ENCODE assay signal across 8 cellular contexts in genomic region chr12:92973614-92974013, GRCh38. TPM values are rescaled to one million over a fixed set of nuclear protein-coding genes. Genes with fewer than 3 reads are reported as not detected.
A peak's percentile ranks its signal among the peaks of the same experiment; 100 is the strongest.
DNase-seq lines count a peak whose midpoint lies in the region; ATAC-seq, FAIRE-seq and TF ChIP-seq lines count a peak whose summit lies in the region.

No MANE protein-coding gene starts in this region.

- peaks cover 10 to 12% of the 10 kb centered on the region in 2 experiments for H3K9me3 Mint-ChIP-seq in H9

- peak; percentile 55 for FAIRE-seq in GM12891 (lab: Jason Lieb, UNC)

- H3K4me2 ChIP-seq in H9 (ENCODE audit: insufficient read depth, insufficient read length, low read length) = no peak overlapping the region

- H3K36me3 ChIP-seq in HEK293 (ENCODE audit: control insufficient read depth in 2 of 2, insufficient read depth in 1 of 2, low read length in 2 of 2) = no peaks in the 10 kb centered on the region

- no peak overlapping the region for H3T11ph ChIP-seq in H9 (ENCODE audit: low read length)

- no CpG with 5 or more reads among the region's 1 CpG for WGBS in H9 (ENCODE audit: extremely low coverage, insufficient read length, low lambda C conversion rate)

- H3K4me1 ChIP-seq in HEK293 (ENCODE audit: control insufficient read depth, insufficient read depth, low read length) = no peaks in the 10 kb centered on the region
- no peaks in the 10 kb centered on the region for H3K4me1 ChIP-seq in H9 (ENCODE audit: insufficient read depth, low read length)

- H3K23ac ChIP-seq in H9 (ENCODE audit: insufficient read length, low read depth, low read length) = no peak overlapping the region

- no peak overlapping the region for H4K8ac ChIP-seq in H9 (replicated peaks; ENCODE audit: insufficient read length, low read depth, low read length)

- H3K79me1 ChIP-seq in H9 (ENCODE audit: insufficient read depth, low read depth, low read length, poor library complexity, severe bottlenecking) = no peaks in the 10 kb centered on the region

- no peak for ATAC-seq in GM19328 (IDR thresholded peaks at IDR 0.05; ENCODE audit: unreplicated experiment)
- ATAC-seq in GM19397 (IDR thresholded peaks at IDR 0.05; ENCODE audit: unreplicated experiment) = no peak

- no peak for DNase-seq in GM12891 (ENCODE audit: insufficient read length, low spot score)
- DNase-seq in NCI-H226 = peak; percentile 72
- DNase-seq in iris pigment epithelial cell (ENCODE audit: low read depth) = peak; percentile 98
- no peak for DNase-seq in H9
- DNase-seq in NCI-H128 (lab: John Stamatoyannopoulos, UW; ENCODE audit: unreplicated experiment) = no peak

- no peak overlapping the region for H2BK5ac ChIP-seq in H9 (ENCODE audit: insufficient read length, low read length)

- H2AFZ ChIP-seq in H9 (ENCODE audit: low read length) = no peak overlapping the region

- TF ChIP-seq CTCF in HEK293 (tag by site-specific recombination; IDR thresholded peaks at IDR 0.05) (no peak), H9 (conservative IDR thresholded peaks at IDR 0.05) (no peak)

- H2AK5ac ChIP-seq in H9 (ENCODE audit: insufficient read length, low read length) = no peak overlapping the region

- H3K9me3 ChIP-seq in HEK293 (ENCODE audit: control insufficient read depth, insufficient read depth, low read depth, low read length) = no peaks in the 10 kb centered on the region; the same call in 1 of the 2 replicates
- H3K9me3 ChIP-seq in H9 (ENCODE audit: control insufficient read depth, low read depth, low read length) = peaks cover 6% of the 10 kb centered on the region

- no peak overlapping the region for H2BK20ac ChIP-seq in H9 (ENCODE audit: low read depth, low read length, poor library complexity, severe bottlenecking)

- H2BK15ac ChIP-seq in H9 (ENCODE audit: low read depth, low read length) = no peak overlapping the region

- no peaks in the 10 kb centered on the region for H3K23me2 ChIP-seq in H9 (ENCODE audit: insufficient read length, low read depth, low read length, poor library complexity, severe bottlenecking)

- no peaks in the 10 kb centered on the region for H3K4me1 Mint-ChIP-seq in H9

- CTCF ChIA-PET in HEK293 (lab: Yijun Ruan, JAX) = interaction anchor here (0.9 to 1.4 kb wide), 2 partner anchors 13 to 69 kb away, joined by 3 to 4 read pairs; no protein-coding TSS in a partner anchor

- no peak overlapping the region for H3K56ac ChIP-seq in H9 (ENCODE audit: insufficient read length, low read depth, low read length)

- H3K27ac Mint-ChIP-seq in H9 = no peak overlapping the region

- H3K4me3 ChIP-seq in HEK293 (ENCODE audit: low read depth, low read length) = no peak overlapping the region

- H3K27me3 ChIP-seq in H9 (ENCODE audit: insufficient read depth, low read length) = no peaks in the 10 kb centered on the region

- POLR2A ChIA-PET in HEK293 (lab: Yijun Ruan, JAX) = interaction anchor here (0.6 kb wide), 1 partner anchor 18 kb away, joined by 5 read pairs; no protein-coding TSS in a partner anchor

- H2BK12ac ChIP-seq in H9 (ENCODE audit: insufficient read length, low read depth, low read length) = no peak overlapping the region

- H3K36me3 Mint-ChIP-seq in H9 (ENCODE audit: insufficient read depth in 1 of 3, low read depth in 3 of 3) = peaks cover 0 to 11% (median 5%) of the 10 kb centered on the region in 3 experiments; a peak in 5 of 7 replicates

- no peak overlapping the region for H3K14ac ChIP-seq in H9 (ENCODE audit: insufficient read depth, low read length)

- H3K27ac ChIP-seq in HEK293 (ENCODE audit: extremely low read depth, low read depth, low read length) = no peak overlapping the region
- no peak overlapping the region for H3K27ac ChIP-seq in H9 (ENCODE audit: insufficient read length, low read depth, low read length)

- H4K5ac ChIP-seq in H9 (ENCODE audit: insufficient read length, low read depth, low read length) = no peak overlapping the region

- no peaks in the 10 kb centered on the region for H3K79me2 ChIP-seq in H9 (ENCODE audit: insufficient read depth, low read length)

- TF ChIP-seq POLR2A in GM12891 (IDR thresholded peaks at IDR 0.05; ENCODE audit: low read depth, low read length) = no peak

- H3K9ac ChIP-seq in H9 (ENCODE audit: extremely low read depth, insufficient read length, low read length) = no peak overlapping the region

- no peak overlapping the region for H4K91ac ChIP-seq in H9 (ENCODE audit: insufficient read length, low read depth, low read length)

- no peak overlapping the region for H3K18ac ChIP-seq in H9 (ENCODE audit: insufficient read length, low read depth, low read length)

- no peak overlapping the region for H3K4ac ChIP-seq in H9 (ENCODE audit: low read depth, low read length)

- H4K20me1 ChIP-seq in H9 (ENCODE audit: control insufficient read depth, insufficient read depth, insufficient read length) = no peaks in the 10 kb centered on the region

- no peak overlapping the region for H2BK120ac ChIP-seq in H9 (ENCODE audit: low read depth, low read length, poor library complexity, severe bottlenecking)

- no peaks in the 10 kb centered on the region for H3K27me3 Mint-ChIP-seq in H9 (ENCODE audit: low read depth)

- no peak overlapping the region for H3K4me3 Mint-ChIP-seq in H9

TF ChIP-seq in GM12891, 5 proteins besides CTCF, POLR2A, EP300 and RAD21:
- TF ChIP-seq POU2F2 (IDR thresholded peaks at IDR 0.05; ENCODE audit: low read depth, low read length) (no peak), SPI1 (IDR thresholded peaks at IDR 0.05; ENCODE audit: low read depth, low read length) (peak; percentile 57)

TF ChIP-seq in HEK293, 187 proteins besides CTCF, POLR2A, EP300 and RAD21:
- TF ChIP-seq ZNF585B (tag by site-specific recombination; IDR thresholded peaks at IDR 0.05) (no peak), PRDM1 (tag by site-specific recombination; IDR thresholded peaks at IDR 0.05) (peak; percentile 67), ZSCAN23 (tag by site-specific recombination; IDR thresholded peaks at IDR 0.05) (no peak), PATZ1 (tag by site-specific recombination; IDR thresholded peaks at IDR 0.05) (no peak), ZNF571 (tag by site-specific recombination; IDR thresholded peaks at IDR 0.05) (no peak), ZNF776 (tag by site-specific recombination; IDR thresholded peaks at IDR 0.05; ENCODE audit: borderline replicate concordance) (no peak), ZNF362 (tag by site-specific recombination; IDR thresholded peaks at IDR 0.05) (0 out of 2 replicates have a peak, but pooled peaks have one; percentile 29), ZNF223 (tag by site-specific recombination; IDR thresholded peaks at IDR 0.05) (no peak), ZNF747 (tag by site-specific recombination; IDR thresholded peaks at IDR 0.05) (no peak), INSM2 (tag by site-specific recombination; IDR thresholded peaks at IDR 0.05) (no peak), ZNF548 (tag by site-specific recombination; IDR thresholded peaks at IDR 0.05) (no peak), ZNF404 (tag by site-specific recombination; IDR thresholded peaks at IDR 0.05) (no peak), ZNF510 (tag by site-specific recombination; IDR thresholded peaks at IDR 0.05; ENCODE audit: insufficient replicate concordance) (no peak), ZBTB17 (tag by site-specific recombination; IDR thresholded peaks at IDR 0.05) (no peak), ZNF366 (tag by site-specific recombination; conservative IDR thresholded peaks at IDR 0.05) (0 out of 2 replicates have a peak, but pooled peaks have one; percentile 23), SETDB1 (IDR thresholded peaks at IDR 0.05; ENCODE audit: insufficient read length, low read length) (peak; percentile 80), ZNF629 (tag by site-specific recombination; IDR thresholded peaks at IDR 0.05) (no peak), ZNF202 (tag by site-specific recombination; IDR thresholded peaks at IDR 0.05; ENCODE audit: borderline replicate concordance) (no peak)

RNA-seq across cellular contexts. Expression of gene EEA1, which starts 44.5 kb away (rescaled TPM):
- 2.9 TPM for polyA plus RNA-seq in GM12891 (2012; ENCODE audit: low read depth, missing spikeins)
- 11.2 and 14.9 TPM in 2 replicates for total RNA-seq in H9 (2021)

Comparison
In these comparisons a context has a peak if more than half of its experiments do, and no peak if none do; other contexts are left out.
1. DNase-seq: peak in NCI-H226 (single experiment) and iris pigment epithelial cell (single experiment); none in GM12891 (single experiment), H9 (single experiment) and NCI-H128 (single experiment).